8 cellular contexts compared by ENCODE assay signal in genomic region chr1:205748398-205749093, GRCh38. TPM values are rescaled to one million over a fixed set of nuclear protein-coding genes. Genes with fewer than 3 reads are reported as not detected.
DNase-seq lines count a peak whose midpoint lies in the region; ATAC-seq and TF ChIP-seq lines count a peak whose summit lies in the region.

No MANE protein-coding gene starts in this region.

- H3K36me3 ChIP-seq in Peyer's patch = no peaks in the 10 kb centered on the region
- no peaks in the 10 kb centered on the region for H3K36me3 ChIP-seq in brain microvascular endothelial cell (replicated peaks)

- in situ Hi-C loops in brain microvascular endothelial cell (cut with HindIII; ENCODE audit: low pct_ligation_motif_present, low sequenced_read_pairs) = no loop called here

- peaks cover 0 to 18% (median 8%) of the 10 kb centered on the region in 4 donors for H3K4me1 ChIP-seq in Peyer's patch

- DNase-seq in COLO668 (lab: John Stamatoyannopoulos, UW; ENCODE audit: unreplicated experiment) (peak; percentile 8), HCEC 1CT (peak; percentile 54), Peyer's patch (no peak), brain microvascular endothelial cell (peak; percentile 54), kidney glomerular epithelial cell (lab: John Stamatoyannopoulos, UW) (peak; percentile 83)
- DNase-seq in stimulated activated CD4-positive, alpha-beta T cell treated with anti-CD3 and anti-CD28 coated beads, TNF-alpha, amount 100 ng/mL, for 48 hours (ENCODE audit: low read depth in 3 of 3) = peak; percentile 15 to 38 (median 26)

- H3K9me3 ChIP-seq in Peyer's patch = no peaks in the 10 kb centered on the region

- H3K27me3 ChIP-seq in Peyer's patch (no peaks in the 10 kb centered on the region), brain microvascular endothelial cell (replicated peaks) (no peaks in the 10 kb centered on the region)

- TF ChIP-seq POLR2A in Peyer's patch (IDR thresholded peaks at IDR 0.05) = no peak

- ATAC-seq in GM18498 (IDR thresholded peaks at IDR 0.05; ENCODE audit: unreplicated experiment) (no peak), HG02763 (IDR thresholded peaks at IDR 0.05; ENCODE audit: unreplicated experiment) (no peak)

- TF ChIP-seq CTCF in Peyer's patch (IDR thresholded peaks at IDR 0.05) = no peak
- no peak for TF ChIP-seq CTCF in brain microvascular endothelial cell (IDR thresholded peaks at IDR 0.05; ENCODE audit: low read depth, low read length, missing control alignments)

- H3K27ac ChIP-seq in Peyer's patch (peak overlapping the region; percentile 98 to 100 (median 99)), brain microvascular endothelial cell (peak overlapping the region; percentile 96)

- H3K4me3 ChIP-seq in Peyer's patch (peak overlapping the region; percentile 78 to 96 (median 92)), brain microvascular endothelial cell (ENCODE audit: low read depth, low read length) (peak overlapping the region; percentile 72)

RNA-seq across cellular contexts. Expression of gene NUCKS1, which starts 1.4 kb away (rescaled TPM):
- 10 to 100 TPM; 21.1 to 64.5 (median 41.5) TPM for total RNA-seq in Peyer's patch

RNA-seq across cellular contexts. Expression of gene RAB29, which starts 26.7 kb away (rescaled TPM):
- total RNA-seq in Peyer's patch = 10 to 100 TPM in 3 of 4 donors, 1 to 10 TPM in 1; 8.3 to 96.6 (median 22.0) TPM

Comparison
In these comparisons a context has a peak if more than half of its experiments do, and no peak if none do; other contexts are left out.
1. DNase-seq: peak in COLO668 (single experiment), HCEC 1CT (single experiment), brain microvascular endothelial cell (single experiment), kidney glomerular epithelial cell (single experiment) and stimulated activated CD4-positive, alpha-beta T cell treated with anti-CD3 and anti-CD28 coated beads, TNF-alpha, amount 100 ng/mL, for 48 hours (3 of 3); none in Peyer's patch (0 of 3).